ENCODE assay signal across 24 cellular contexts in the genomic region with DNA sequence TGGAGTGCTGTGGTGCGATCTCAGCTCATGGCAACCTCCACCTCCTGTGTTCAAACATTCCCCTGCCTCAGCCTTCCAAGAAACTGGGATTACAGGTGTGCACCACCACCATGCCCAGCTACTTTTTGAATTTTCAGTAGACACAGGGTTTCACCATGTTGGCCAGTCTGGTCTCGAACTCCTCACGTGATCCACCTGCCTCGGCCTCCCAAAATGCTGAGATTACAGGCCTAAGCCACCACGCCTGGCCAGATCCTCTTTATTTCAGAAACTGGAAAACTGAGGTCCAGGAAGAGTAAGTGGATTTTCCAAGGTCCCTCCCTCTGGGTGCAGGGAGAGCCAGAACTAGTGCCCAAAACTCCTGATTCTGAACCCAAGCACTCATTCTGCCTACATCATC.
"Had no signal": no experiment of that assay in that cellular context is flagged by ENCODE, and none has a peak within 500 bp of the region (broad histone marks: within the 10 kb centered on the region; RNA-seq: fewer than 3 reads in every experiment).

No MANE protein-coding gene starts in this region.

- H3K4me1 ChIP-seq: colonic mucosa, esophagus squamous epithelium, gastrocnemius medialis, left lung, lower lobe of right lung had no signal

- H3K9me3 ChIP-seq: colonic mucosa, esophagus squamous epithelium, gastrocnemius medialis, heart right ventricle, left lung, lower lobe of right lung had no signal

- H3K4me1 Mint-ChIP-seq: mesothelial cell of epicardium had no signal

- H3K27ac ChIP-seq: colonic mucosa, epithelial cell of prostate, gastrocnemius medialis, left lung, lower lobe of right lung had no signal

- ATAC-seq: effector memory CD8-positive, alpha-beta T cell; esophagus mucosa; gastrocnemius medialis; left cardiac atrium; left lung; left ventricle myocardium superior; lower lobe of right lung; mucosa of descending colon had no signal

- H3K9me3 Mint-ChIP-seq: endodermal cell had no signal

- H3K36me3 ChIP-seq: colonic mucosa, esophagus squamous epithelium, gastrocnemius medialis, heart right ventricle, left lung, lower lobe of right lung had no signal

- H3K36me3 Mint-ChIP-seq: mesothelial cell of epicardium had no signal

- H3K27me3 Mint-ChIP-seq: dendritic cell treated with granulocyte-macrophage colony-stimulating factor and Interleukin-4, amounts not matched to agents 40 ng/mL and 50 ng/mL, for 4 days; effector memory CD8-positive, alpha-beta T cell had no signal

- H3K4me3 Mint-ChIP-seq: effector memory CD8-positive, alpha-beta T cell; endodermal cell; mesothelial cell of epicardium had no signal

- H3K27ac Mint-ChIP-seq: dendritic cell treated with granulocyte-macrophage colony-stimulating factor and Interleukin-4, amounts not matched to agents 40 ng/mL and 50 ng/mL, for 4 days; effector memory CD8-positive, alpha-beta T cell; endodermal cell; mesothelial cell of epicardium had no signal

- DNase-seq: colonic mucosa; cortex of kidney; effector CD8-positive, alpha-beta T cell; effector memory CD8-positive, alpha-beta T cell; endodermal cell; erythroblast; esophagus squamous epithelium; foreskin fibroblast; foreskin melanocyte; gastrocnemius medialis; glutamatergic neuron; head of caudate nucleus; heart right ventricle; hippocampal formation; left cardiac atrium; left lung; left ventricle myocardium superior; lower lobe of right lung; mesenchymal stem cell; mucosa of descending colon had no signal

- H3K4me3 ChIP-seq: colonic mucosa, gastrocnemius medialis, heart right ventricle, left lung, mucosa of descending colon had no signal

- H3K27me3 ChIP-seq: colonic mucosa, esophagus squamous epithelium, gastrocnemius medialis, heart right ventricle, left lung had no signal
